Comparison of ENCODE assay signal across 25 cellular contexts in the genomic region with DNA sequence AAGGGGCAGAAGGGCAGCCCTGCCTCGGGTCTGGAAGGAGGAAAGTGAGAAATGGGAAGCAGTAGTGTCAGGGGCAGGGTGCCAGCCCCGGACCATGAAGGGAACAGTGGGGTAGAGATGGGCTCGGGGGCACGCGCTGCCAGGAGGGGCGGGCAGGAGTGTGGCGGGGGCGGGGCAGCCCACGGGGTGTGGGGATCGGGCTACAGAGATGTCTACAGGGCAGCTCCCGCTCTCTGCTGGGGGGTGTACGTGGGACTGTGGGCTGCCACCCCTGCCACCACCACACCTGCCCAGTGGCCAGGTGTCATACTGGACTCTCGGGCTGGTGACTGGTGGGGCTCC. TPM values are rescaled to one million over a fixed set of nuclear protein-coding genes. Genes with fewer than 3 reads are reported as not detected.
"Had no signal": no experiment of that assay in that cellular context is flagged by ENCODE, and none has a peak within 500 bp of the region (broad histone marks: within the 10 kb centered on the region; RNA-seq: fewer than 3 reads in every experiment).

No MANE protein-coding gene starts in this region.

- H3K9me3 ChIP-seq: adrenal gland, ascending aorta, mucosa of descending colon, prostate gland, stomach, suprapubic skin, tibial nerve, vagina had no signal

- H3K27me3 ChIP-seq: adrenal gland, ascending aorta, brain microvascular endothelial cell, foreskin keratinocyte, neural progenitor cell, suprapubic skin, tibial nerve, vagina had no signal

- H3K27ac ChIP-seq: adrenal gland, ascending aorta, brain microvascular endothelial cell, foreskin keratinocyte, neural progenitor cell, prostate gland, suprapubic skin, vagina had no signal

- H3K4me3 ChIP-seq: adrenal gland, ascending aorta, mucosa of descending colon, neural progenitor cell, prostate gland, stomach, suprapubic skin, tibial nerve, vagina had no signal

- H3K4me1 ChIP-seq: adrenal gland, ascending aorta had no signal

- ATAC-seq: activated CD4-positive, alpha-beta T cell treated with anti-CD3 and anti-CD28 coated beads for 36 hours; activated T-helper 17 cell treated with anti-CD3 and anti-CD28 coated beads, Interleukin-2, amount 50 U/mL, for 72 hours; foreskin keratinocyte; mucosa of descending colon; naive thymus-derived CD4-positive, alpha-beta T cell had no signal

- H3K9ac ChIP-seq: neural progenitor cell had no signal

- DNase-seq: activated B cell treated with CpG ODN at 0.5 μM for 24 hours; activated CD4-positive, alpha-beta T cell treated with anti-CD3 and anti-CD28 coated beads for 36 hours; activated CD4-positive, alpha-beta T cell treated with anti-CD3 and anti-CD28 coated beads, Interleukin-2, amount 50 U/mL, for 4 hours; activated CD8-positive, alpha-beta memory T cell treated with anti-CD3 and anti-CD28 coated beads for 24 hours; activated CD8-positive, alpha-beta memory T cell treated with anti-CD3 and anti-CD28 coated beads, Interleukin-2, amount 50 U/mL, for 4 hours; activated T-cell treated with anti-CD3 and anti-CD28 coated beads, Interleukin-2, amount 50 U/mL, for 24 hours; adrenal gland; brain microvascular endothelial cell; central memory CD4-positive, alpha-beta T cell; effector memory CD4-positive, alpha-beta T cell; foreskin keratinocyte; kidney glomerular epithelial cell; mesendoderm; naive thymus-derived CD4-positive, alpha-beta T cell; stimulated activated CD4-positive, alpha-beta T cell treated with anti-CD3 and anti-CD28 coated beads, Interleukin-4, amount 100 ng/mL, for 24 hours; stomach; T1000 had no signal

- H3K36me3 ChIP-seq: adrenal gland, ascending aorta, brain microvascular endothelial cell, neural progenitor cell, prostate gland, suprapubic skin, tibial nerve, vagina had no signal

RNA-seq across cellular contexts. Expression of a gene that starts 7.4 kb away (rescaled TPM):
- total RNA-seq: activated B cell treated with CpG ODN at 0.5 μM for 24 hours; activated CD4-positive, alpha-beta T cell treated with anti-CD3 and anti-CD28 coated beads for 36 hours; ascending aorta had no signal
